26 cellular contexts compared by ENCODE assay signal in the genomic region with DNA sequence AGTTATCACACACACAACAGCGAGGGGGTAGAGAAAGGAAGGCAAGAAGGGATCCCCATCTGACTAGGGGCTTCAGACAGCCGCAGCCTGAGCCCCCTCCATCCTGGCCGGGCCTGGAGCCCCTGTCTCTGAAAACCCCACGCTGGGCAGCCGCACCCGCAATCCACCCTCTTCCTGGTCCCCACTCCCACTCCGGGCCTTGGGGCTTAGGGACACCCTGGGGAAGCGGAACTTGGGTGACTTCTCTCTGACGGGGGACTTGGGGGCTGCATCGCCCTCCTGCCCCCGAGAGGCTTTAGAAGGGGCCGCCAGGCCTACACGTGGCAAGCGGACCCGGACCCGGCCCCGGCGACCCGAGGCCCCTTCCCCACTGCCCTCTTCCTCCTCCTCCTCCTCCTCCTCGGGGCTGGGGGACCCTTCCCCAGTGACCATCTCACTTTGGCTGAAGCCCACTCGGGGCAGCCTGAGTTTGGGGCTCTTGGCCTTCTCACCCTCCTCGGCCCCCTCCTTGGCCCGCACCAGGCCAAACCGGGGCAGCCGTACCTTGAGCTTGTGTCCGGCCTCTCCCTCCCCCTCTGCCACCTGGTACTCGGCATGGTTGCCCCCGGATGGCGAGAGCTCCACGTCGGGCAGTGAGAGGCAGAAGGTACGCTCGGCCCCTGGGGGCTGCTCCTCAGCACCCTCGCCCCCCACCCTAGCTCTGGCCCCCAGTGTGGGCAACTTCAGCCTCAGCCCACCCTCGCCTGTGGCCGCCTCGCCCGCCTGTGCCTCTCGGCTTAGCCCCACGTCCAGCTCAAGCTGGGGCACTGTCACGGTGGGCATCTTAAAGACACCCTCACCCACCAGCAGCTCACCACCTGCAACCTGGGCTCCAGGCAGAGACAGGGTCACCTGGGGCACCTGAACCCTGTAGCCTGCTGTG. TPM values are rescaled to one million over a fixed set of nuclear protein-coding genes. Genes with fewer than 3 reads are reported as not detected.
"Had no signal": no experiment of that assay in that cellular context is flagged by ENCODE, and none has a peak within 500 bp of the region (broad histone marks: within the 10 kb centered on the region; RNA-seq: fewer than 3 reads in every experiment).

No MANE protein-coding gene starts in this region.

- H3K4me1 ChIP-seq: SJSA1 had no signal

- ATAC-seq: activated CD4-positive, CD25-positive, alpha-beta regulatory T cell treated with anti-CD3 and anti-CD28 coated beads, Interleukin-2, amount 50 U/mL, for 24 hours; activated CD8-positive, alpha-beta T cell treated with anti-CD3 and anti-CD28 coated beads for 36 hours had no signal

- H3K4me3 ChIP-seq: breast epithelium, Peyer's patch, SJSA1 had no signal

- H3K9me3 ChIP-seq: breast epithelium, Peyer's patch, SJSA1 had no signal

- H3K27me3 ChIP-seq: breast epithelium, Peyer's patch, SJSA1 had no signal

- H3K36me3 ChIP-seq: breast epithelium, Peyer's patch, SJSA1 had no signal

- H3K27ac ChIP-seq: Peyer's patch, SJSA1 had no signal

- DNase-seq: activated CD4-positive, alpha-beta T cell treated with anti-CD3 and anti-CD28 coated beads for 4 hours; activated CD8-positive, alpha-beta memory T cell treated with anti-CD3 and anti-CD28 coated beads, Interleukin-2, amount 50 U/mL, for 4 hours; activated CD8-positive, alpha-beta T cell treated with anti-CD3 and anti-CD28 coated beads for 36 hours; activated effector memory CD4-positive, alpha-beta T cell treated with Interleukin-2 at 50 U/mL for 16 hours; activated naive CD4-positive, alpha-beta T cell; activated T-cell treated with anti-CD3 and anti-CD28 coated beads, Interleukin-2, amount 50 U/mL, for 1 hour; aorta; caudate nucleus; MM.1S; NCI-H1105; NCI-H1436; NCI-H1694 treated with DMSO at 0.1 percent for 48 hours; NCI-H2029 treated with DMSO at 0.1 percent for 48 hours; NCI-H345; NCI-H510A; NCI-H526 treated with DMSO at 0.1 percent for 48 hours; NCI-H82; NK-92 treated with Interleukin-12 subunit alpha and Interleukin-12 subunit beta, amount 100 ng/mL, for 24 hours; OCI-M1; Peyer's patch; SHP77; SW 1271 had no signal

RNA-seq across cellular contexts. Expression of a gene that starts 4.2 kb away (rescaled TPM):
- total RNA-seq: activated CD8-positive, alpha-beta T cell treated with anti-CD3 and anti-CD28 coated beads for 36 hours; activated T-helper 1 cell treated with anti-CD3 and anti-CD28 coated beads, Interleukin-12 subunit alpha, Interleukin-12 subunit beta, Interleukin-2, Interleukin-4 antibody, amounts not matched to agents 30 ng/mL and 10 ng/mL and 1 ng/mL, durations not matched to agents 14 hours and 24 hours and 36 hours; Peyer's patch had no signal
